19 cellular contexts compared by ENCODE assay signal in genomic region chr9:89039092-89039465, GRCh38.
"Had no signal": no experiment of that assay in that cellular context is flagged by ENCODE, and none has a peak within 500 bp of the region (broad histone marks: within the 10 kb centered on the region; RNA-seq: fewer than 3 reads in every experiment).

No MANE protein-coding gene starts in this region.

- H3K27ac ChIP-seq: gastrocnemius medialis, neutrophil, parathyroid adenoma, tibial artery had no signal

- H3K36me3 ChIP-seq: gastrocnemius medialis, heart right ventricle, neutrophil, tibial artery had no signal

- DNase-seq: activated CD4-positive, alpha-beta T cell treated with anti-CD3 and anti-CD28 coated beads, Interleukin-2, amount 50 U/mL, for 1 hour; activated CD4-positive, CD25-positive, alpha-beta regulatory T cell treated with anti-CD3 and anti-CD28 coated beads, Interleukin-2, amount 50 U/mL, for 72 hours; activated CD8-positive, alpha-beta memory T cell treated with anti-CD3 and anti-CD28 coated beads, Interleukin-2, amount 50 U/mL, for 4 hours; activated effector memory CD4-positive, alpha-beta T cell treated with Interleukin-2 at 50 U/mL for 16 hours; activated T-cell treated with anti-CD3 and anti-CD28 coated beads, Interleukin-2, amount 50 U/mL, for 48 hours; endodermal cell; heart right ventricle; kidney glomerular epithelial cell; left ventricle myocardium superior; mesendoderm; natural killer cell; stimulated activated CD4-positive, alpha-beta T cell treated with anti-CD3 and anti-CD28 coated beads, Interleukin-12 subunit alpha, Interleukin-12 subunit beta, amount 100 ng/mL, for 4 hours; stimulated activated CD4-positive, alpha-beta T cell treated with anti-CD3 and anti-CD28 coated beads, Interleukin-1b, Interleukin-23, amount 100 ng/mL, for 48 hours; stimulated activated naive CD4-positive, alpha-beta T cell treated with Interleukin-2 at 50 U/mL for 16 hours; T-helper 17 cell had no signal

- H3K27me3 ChIP-seq: gastrocnemius medialis, heart right ventricle, tibial artery had no signal

- H2AFZ ChIP-seq: parathyroid adenoma had no signal

- H3K4me3 ChIP-seq: gastrocnemius medialis, heart right ventricle, tibial artery had no signal

- H3K9ac ChIP-seq: parathyroid adenoma had no signal

- ATAC-seq: natural killer cell, T-helper 17 cell had no signal

- H3K9me3 ChIP-seq: gastrocnemius medialis, heart right ventricle, neutrophil, tibial artery had no signal

- H3K4me1 ChIP-seq: gastrocnemius medialis, parathyroid adenoma, tibial artery had no signal
